Comparison of ENCODE assay signal across 9 cellular contexts in genomic region chr17:39867891-39868553, GRCh38. TPM values are rescaled to one million over a fixed set of nuclear protein-coding genes. Genes with fewer than 3 reads are reported as not detected.
DNase-seq lines count a peak whose midpoint lies in the region; ATAC-seq and TF ChIP-seq lines count a peak whose summit lies in the region.
"Had no signal": no experiment of that assay in that cellular context is flagged by ENCODE, and none has a peak within 500 bp of the region (broad histone marks: within the 10 kb centered on the region; RNA-seq: fewer than 3 reads in every experiment).

ZPBP2 (plus strand) TSS chr17:39868202; CDS start chr17:39868355, 153 bp downstream.

- no peak for TF ChIP-seq CTCF in GM12865 (IDR thresholded peaks at IDR 0.05; ENCODE audit: insufficient read depth, low read depth, low read length, missing control alignments)
- no peak for TF ChIP-seq CTCF in mesothelial cell of epicardium (IDR thresholded peaks at IDR 0.05; ENCODE audit: unreplicated experiment)
- no peak for TF ChIP-seq CTCF in heart left ventricle (IDR thresholded peaks at IDR 0.05)

- peaks cover 0 to 8% (median 0%) of the 10 kb centered on the region in 12 donors for H3K9me3 ChIP-seq in heart left ventricle
- H3K9me3 ChIP-seq in mesenchymal stem cell (ENCODE audit: control insufficient read depth, low read length): peaks cover 6% of the 10 kb centered on the region

- H3K9ac ChIP-seq in mesenchymal stem cell (ENCODE audit: low read length): no peak within 1 kb of the TSS

- H3K36me3 Mint-ChIP-seq in T-helper 1 cell treated with Interleukin-12 subunit alpha and Interleukin-12 subunit beta and Interleukin-4 antibody, amounts not matched to agents 30 μg/mL and 1 μg/mL, for 36 hours (ENCODE audit: low read depth): peaks cover 8% of the 10 kb centered on the region
- peaks cover 19 to 20% of the 10 kb centered on the region in 2 donors for H3K36me3 Mint-ChIP-seq in activated naive CD4-positive, alpha-beta T cell treated with anti-CD3 and anti-CD28 coated beads, Interleukin-2, amount 50 U/mL, for 72 hours
- H3K36me3 Mint-ChIP-seq in mesothelial cell of epicardium: no peaks in the 10 kb centered on the region

- peak within 1 kb of the TSS; percentile 81 for H3K27ac Mint-ChIP-seq in T-helper 1 cell treated with Interleukin-12 subunit alpha and Interleukin-12 subunit beta and Interleukin-4 antibody, amounts not matched to agents 30 μg/mL and 1 μg/mL, for 36 hours
- H3K27ac Mint-ChIP-seq in activated naive CD4-positive, alpha-beta T cell treated with anti-CD3 and anti-CD28 coated beads, Interleukin-2, amount 50 U/mL, for 72 hours: peak within 1 kb of the TSS; percentile 85 to 98
- no peak within 1 kb of the TSS for H3K27ac Mint-ChIP-seq in mesothelial cell of epicardium

- peaks cover 3% of the 10 kb centered on the region for H3K9me3 Mint-ChIP-seq in T-helper 1 cell treated with Interleukin-12 subunit alpha and Interleukin-12 subunit beta and Interleukin-4 antibody, amounts not matched to agents 30 μg/mL and 1 μg/mL, for 36 hours
- H3K9me3 Mint-ChIP-seq in activated naive CD4-positive, alpha-beta T cell treated with anti-CD3 and anti-CD28 coated beads, Interleukin-2, amount 50 U/mL, for 72 hours: no peaks in the 10 kb centered on the region
- peaks cover 4% of the 10 kb centered on the region for H3K9me3 Mint-ChIP-seq in mesothelial cell of epicardium

- H3K27ac ChIP-seq in heart left ventricle (peak within 1 kb of the TSS in 1 of 12 donors; percentile 58), mesenchymal stem cell (ENCODE audit: low read length, poor library complexity, severe bottlenecking) (no peak within 1 kb of the TSS)

- WGBS in heart left ventricle, 4 donors: 17 to 43% (median 29%) methylated on average over 52 to 67 of the region's 67 CpGs
- WGBS in mesenchymal stem cell: 83% methylated on average over 61 of the region's 67 CpGs

- H3K27me3 ChIP-seq in heart left ventricle (peaks cover 24 to 80% (median 50%) of the 10 kb centered on the region in 9 donors), mesenchymal stem cell (ENCODE audit: control insufficient read depth in 1 of 2, insufficient read depth in 1 of 2, low read length in 2 of 2) (peaks cover 26 to 60% of the 10 kb centered on the region in 2 experiments)

- H2BK120ac ChIP-seq in mesenchymal stem cell (ENCODE audit: low read depth, low read length): no peak within 1 kb of the TSS

- no peak within 1 kb of the TSS for H3K14ac ChIP-seq in mesenchymal stem cell (ENCODE audit: low read length in 2 of 2)

- no peak within 1 kb of the TSS for H3K18ac ChIP-seq in mesenchymal stem cell (ENCODE audit: low read depth in 1 of 2, low read length in 2 of 2)

- H3K4me1 ChIP-seq in heart left ventricle (peaks cover 0 to 27% (median 5%) of the 10 kb centered on the region in 12 donors), mesenchymal stem cell (ENCODE audit: control insufficient read depth, insufficient read depth, low read depth, low read length) (peaks cover 4% of the 10 kb centered on the region)

- peak within 1 kb of the TSS; percentile 58 for H3K4me3 ChIP-seq in GM12865 (ENCODE audit: low read depth, low read length)
- peak within 1 kb of the TSS in 1 of 12 donors; percentile 34 for H3K4me3 ChIP-seq in heart left ventricle
- H3K4me3 ChIP-seq in mesenchymal stem cell (ENCODE audit: insufficient read depth in 1 of 2, low read depth in 1 of 2, low read length in 2 of 2): no peak within 1 kb of the TSS

- TF ChIP-seq POLR2A in heart left ventricle (IDR thresholded peaks at IDR 0.05): no peak

- no peak within 1 kb of the TSS for H2AK5ac ChIP-seq in mesenchymal stem cell (ENCODE audit: low read length, severe bottlenecking)

- no peak within 1 kb of the TSS for H3K4ac ChIP-seq in mesenchymal stem cell (ENCODE audit: low read depth in 1 of 2, low read length in 2 of 2)

- H3K4me1 Mint-ChIP-seq in T-helper 1 cell treated with Interleukin-12 subunit alpha and Interleukin-12 subunit beta and Interleukin-4 antibody, amounts not matched to agents 30 μg/mL and 1 μg/mL, for 36 hours (ENCODE audit: low read depth): peaks cover 41% of the 10 kb centered on the region
- H3K4me1 Mint-ChIP-seq in mesothelial cell of epicardium: peaks cover 10% of the 10 kb centered on the region

- peak within 1 kb of the TSS; percentile 41 for H3K4me3 Mint-ChIP-seq in T-helper 1 cell treated with Interleukin-12 subunit alpha and Interleukin-12 subunit beta and Interleukin-4 antibody, amounts not matched to agents 30 μg/mL and 1 μg/mL, for 36 hours
- no peak within 1 kb of the TSS for H3K4me3 Mint-ChIP-seq in mesothelial cell of epicardium

- no peak within 1 kb of the TSS for H3K23ac ChIP-seq in mesenchymal stem cell (ENCODE audit: low read length in 2 of 2)

- no peak within 1 kb of the TSS for H3K4me2 ChIP-seq in mesenchymal stem cell (ENCODE audit: low read length, poor library complexity, severe bottlenecking)

- no peaks in the 10 kb centered on the region for H3K79me1 ChIP-seq in mesenchymal stem cell (replicated peaks; ENCODE audit: low read length, poor library complexity, severe bottlenecking)

- peaks cover 4% of the 10 kb centered on the region for H3K27me3 Mint-ChIP-seq in T-helper 1 cell treated with Interleukin-12 subunit alpha and Interleukin-12 subunit beta and Interleukin-4 antibody, amounts not matched to agents 30 μg/mL and 1 μg/mL, for 36 hours (ENCODE audit: low read depth)
- peaks cover 58% of the 10 kb centered on the region for H3K27me3 Mint-ChIP-seq in mesothelial cell of epicardium (ENCODE audit: low read depth)

- H2BK15ac ChIP-seq in mesenchymal stem cell (ENCODE audit: low read depth, poor library complexity, severe bottlenecking): no peak within 1 kb of the TSS

- ATAC-seq in activated naive CD4-positive, alpha-beta T cell treated with anti-CD3 and anti-CD28 coated beads, Interleukin-2, amount 50 U/mL, for 72 hours: no peak
- ATAC-seq in heart left ventricle: no peak

- DNase-seq in GM12865 (ENCODE audit: low read depth): peak; percentile 92
- DNase-seq in activated naive CD4-positive, alpha-beta T cell treated with anti-CD3 and anti-CD28 coated beads, Interleukin-2, amount 50 U/mL, for 72 hours (ENCODE audit: low spot score in 2 of 2): peak; percentile 43 to 75
- peak; percentile 60 for DNase-seq in stimulated activated CD4-positive, alpha-beta T cell treated with anti-CD3 and anti-CD28 coated beads, Interleukin-1b, Interleukin-23, amount 100 ng/mL, for 48 hours
- no peak for DNase-seq in mesothelial cell of epicardium (ENCODE audit: low spot score in 2 of 2, unreplicated experiment in 2 of 2)
- no peak for DNase-seq in heart left ventricle
- no peak for DNase-seq in mesenchymal stem cell
- no peak for DNase-seq in NOMO-1 (lab: John Stamatoyannopoulos, UW; ENCODE audit: unreplicated experiment in 2 of 2)

- no peak within 1 kb of the TSS for H2BK12ac ChIP-seq in mesenchymal stem cell (ENCODE audit: low read length in 2 of 2)

- no peak within 1 kb of the TSS for H2BK5ac ChIP-seq in mesenchymal stem cell (ENCODE audit: low read depth, low read length, poor library complexity, severe bottlenecking)

- intact Hi-C loops in heart left ventricle (cut with DNase I): loop anchor here in 1 of 10 donors (10.0 kb wide), 1 partner anchor 57 kb away; the partner anchor contains the start of genes LRRC3C and ORMDL3

- H3K36me3 ChIP-seq in heart left ventricle: no peaks in the 10 kb centered on the region
- H3K36me3 ChIP-seq in mesenchymal stem cell (ENCODE audit: control insufficient read depth in 1 of 2, insufficient read depth in 2 of 2, low read depth in 1 of 2, low read length in 2 of 2): no peaks in the 10 kb centered on the region

- H4K8ac ChIP-seq in mesenchymal stem cell (ENCODE audit: low read length): no peak within 1 kb of the TSS

- no peak within 1 kb of the TSS for H2AFZ ChIP-seq in mesenchymal stem cell (ENCODE audit: low read depth, low read length)

- no peak within 1 kb of the TSS for H4K91ac ChIP-seq in mesenchymal stem cell (ENCODE audit: low read length)

RNA-seq across cellular contexts. Expression of gene ZPBP2, which starts in this region (rescaled TPM):
- not detected for total RNA-seq in activated naive CD4-positive, alpha-beta T cell treated with anti-CD3 and anti-CD28 coated beads, Interleukin-2, amount 50 U/mL, for 72 hours
- total RNA-seq in mesothelial cell of epicardium (not detected in 3 replicates), heart left ventricle (not detected)
- not detected for polyA plus RNA-seq in heart left ventricle
- not detected for polyA plus RNA-seq in mesenchymal stem cell (2013, experiment 1 of 2)
- polyA plus RNA-seq in mesenchymal stem cell (2013, experiment 2 of 2): not detected
- total RNA-seq: lower leg skin had no signal

Comparison
In these comparisons a context has a peak if more than half of its experiments do, and no peak if none do; other contexts are left out.
1. Peak in DNase-seq in activated naive CD4-positive, alpha-beta T cell treated with anti-CD3 and anti-CD28 coated beads, Interleukin-2, amount 50 U/mL, for 72 hours; RNA of the gene not detected or under 1 TPM.
2. DNase-seq: peak in GM12865 (single experiment) and stimulated activated CD4-positive, alpha-beta T cell treated with anti-CD3 and anti-CD28 coated beads, Interleukin-1b, Interleukin-23, amount 100 ng/mL, for 48 hours (single experiment); none in mesothelial cell of epicardium (0 of 2), heart left ventricle (0 of 5), mesenchymal stem cell (single experiment) and NOMO-1 (0 of 2).